1 cellular context compared by ENCODE assay signal in the genomic region with DNA sequence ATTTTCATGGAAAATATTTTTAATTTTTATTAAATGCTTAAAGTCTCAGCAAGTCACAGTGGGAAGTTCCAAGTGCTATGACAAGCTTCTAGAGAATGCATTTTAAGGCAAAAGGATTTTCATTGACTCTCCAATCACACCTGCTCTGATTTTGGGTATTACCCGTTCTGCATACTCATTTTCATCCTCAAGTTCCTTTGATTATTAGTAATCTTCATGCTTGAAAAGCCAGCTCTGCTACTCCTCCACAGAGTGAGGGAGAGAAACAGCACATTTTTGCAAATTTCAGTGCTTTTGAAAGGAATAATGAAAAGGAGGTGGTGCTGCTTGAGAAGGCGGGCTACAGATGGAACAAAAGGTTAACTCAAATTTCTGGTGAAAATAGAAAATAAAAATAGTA.
TF ChIP-seq lines count a peak whose summit lies in the region.

No MANE protein-coding gene starts in this region.

TF ChIP-seq in GM12878, 131 proteins besides CTCF, POLR2A, EP300 and RAD21 (continued from another document):
- TF ChIP-seq, protein P1, sequence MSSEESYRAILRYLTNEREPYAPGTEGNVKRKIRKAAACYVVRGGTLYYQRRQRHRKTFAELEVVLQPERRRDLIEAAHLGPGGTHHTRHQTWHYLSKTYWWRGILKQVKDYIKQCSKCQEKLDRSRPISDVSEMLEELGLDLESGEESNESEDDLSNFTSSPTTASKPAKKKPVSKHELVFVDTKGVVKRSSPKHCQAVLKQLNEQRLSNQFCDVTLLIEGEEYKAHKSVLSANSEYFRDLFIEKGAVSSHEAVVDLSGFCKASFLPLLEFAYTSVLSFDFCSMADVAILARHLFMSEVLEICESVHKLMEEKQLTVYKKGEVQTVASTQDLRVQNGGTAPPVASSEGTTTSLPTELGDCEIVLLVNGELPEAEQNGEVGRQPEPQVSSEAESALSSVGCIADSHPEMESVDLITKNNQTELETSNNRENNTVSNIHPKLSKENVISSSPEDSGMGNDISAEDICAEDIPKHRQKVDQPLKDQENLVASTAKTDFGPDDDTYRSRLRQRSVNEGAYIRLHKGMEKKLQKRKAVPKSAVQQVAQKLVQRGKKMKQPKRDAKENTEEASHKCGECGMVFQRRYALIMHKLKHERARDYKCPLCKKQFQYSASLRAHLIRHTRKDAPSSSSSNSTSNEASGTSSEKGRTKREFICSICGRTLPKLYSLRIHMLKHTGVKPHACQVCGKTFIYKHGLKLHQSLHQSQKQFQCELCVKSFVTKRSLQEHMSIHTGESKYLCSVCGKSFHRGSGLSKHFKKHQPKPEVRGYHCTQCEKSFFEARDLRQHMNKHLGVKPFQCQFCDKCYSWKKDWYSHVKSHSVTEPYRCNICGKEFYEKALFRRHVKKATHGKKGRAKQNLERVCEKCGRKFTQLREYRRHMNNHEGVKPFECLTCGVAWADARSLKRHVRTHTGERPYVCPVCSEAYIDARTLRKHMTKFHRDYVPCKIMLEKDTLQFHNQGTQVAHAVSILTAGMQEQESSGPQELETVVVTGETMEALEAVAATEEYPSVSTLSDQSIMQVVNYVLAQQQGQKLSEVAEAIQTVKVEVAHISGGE (CRISPR knock-in tag; IDR thresholded peaks at IDR 0.05) = no peak
- TF ChIP-seq BCL11A (IDR thresholded peaks at IDR 0.05; ENCODE audit: low read depth, low read length) (no peak), ZNF207 (IDR thresholded peaks at IDR 0.05; ENCODE audit: borderline replicate concordance) (no peak), KAT2A (conservative IDR thresholded peaks at IDR 0.05; ENCODE audit: control insufficient read depth, low read depth, low read length) (no peak)
